ENCODE assay signal across 8 cellular contexts in genomic region chr11:34358666-34359547, GRCh38. TPM values are rescaled to one million over a fixed set of nuclear protein-coding genes. Genes with fewer than 3 reads are reported as not detected.
DNase-seq lines count a peak whose midpoint lies in the region; ATAC-seq and TF ChIP-seq lines count a peak whose summit lies in the region.

No MANE protein-coding gene starts in this region.

- peak overlapping the region in 2 of 3 experiments; percentile 70 to 82 for H3K27ac Mint-ChIP-seq in nephron
- H3K27ac Mint-ChIP-seq in stimulated activated naive CD8-positive, alpha-beta T cell treated with anti-CD3 and anti-CD28 coated beads, Interleukin-15, amount 100 ng/mL, for 72 hours = peak overlapping the region in 1 of 2 donors; percentile 59

- TF ChIP-seq CTCF in GM12873 (IDR thresholded peaks at IDR 0.05; ENCODE audit: insufficient read depth, low read depth, low read length, missing control alignments) = peak; percentile 70
- TF ChIP-seq CTCF in nephron (IDR thresholded peaks at IDR 0.05; ENCODE audit: unreplicated experiment in 3 of 3) = peak; percentile 95 to 98 (median 98)

- no peaks in the 10 kb centered on the region for H3K36me3 Mint-ChIP-seq in nephron (ENCODE audit: low read depth)

- peak; percentile 14 for ATAC-seq in stimulated activated naive CD8-positive, alpha-beta T cell treated with anti-CD3 and anti-CD28 coated beads, Interleukin-15, amount 100 ng/mL, for 72 hours
- no peak for ATAC-seq in HG03280 (IDR thresholded peaks at IDR 0.05; ENCODE audit: unreplicated experiment)

- DNase-seq in LHCN-M2 (ENCODE audit: low read depth) (peak; percentile 81), SHP77 treated with DMSO at 0.1 percent for 48 hours (lab: John Stamatoyannopoulos, UW) (peak; percentile 46), fibroblast of the conjunctiva (ENCODE audit: low read depth) (peak; percentile 64)
- peak; percentile 89 for DNase-seq in activated effector memory CD4-positive, alpha-beta T cell treated with anti-CD3 and anti-CD28 coated beads, Interleukin-2, amount 50 U/mL, for 16 hours
- DNase-seq in stimulated activated naive CD8-positive, alpha-beta T cell treated with anti-CD3 and anti-CD28 coated beads, Interleukin-15, amount 100 ng/mL, for 72 hours = peak; percentile 74 to 76

- H3K9me3 Mint-ChIP-seq in nephron = no peaks in the 10 kb centered on the region
- no peaks in the 10 kb centered on the region for H3K9me3 Mint-ChIP-seq in stimulated activated naive CD8-positive, alpha-beta T cell treated with anti-CD3 and anti-CD28 coated beads, Interleukin-15, amount 100 ng/mL, for 72 hours

- H3K27me3 Mint-ChIP-seq in nephron (ENCODE audit: low read depth) = peaks cover 40% of the 10 kb centered on the region
- peaks cover 55% of the 10 kb centered on the region for H3K27me3 Mint-ChIP-seq in stimulated activated naive CD8-positive, alpha-beta T cell treated with anti-CD3 and anti-CD28 coated beads, Interleukin-15, amount 100 ng/mL, for 72 hours

- H3K4me1 Mint-ChIP-seq in nephron = peaks cover 35% of the 10 kb centered on the region
- peaks cover 44% of the 10 kb centered on the region for H3K4me1 Mint-ChIP-seq in stimulated activated naive CD8-positive, alpha-beta T cell treated with anti-CD3 and anti-CD28 coated beads, Interleukin-15, amount 100 ng/mL, for 72 hours

- peak overlapping the region; percentile 78 to 85 (median 85) for H3K4me3 Mint-ChIP-seq in nephron
- H3K4me3 Mint-ChIP-seq in stimulated activated naive CD8-positive, alpha-beta T cell treated with anti-CD3 and anti-CD28 coated beads, Interleukin-15, amount 100 ng/mL, for 72 hours = peak overlapping the region; percentile 87 to 93

RNA-seq across cellular contexts. Expression of gene ABTB2, which starts 1.1 kb away (rescaled TPM):
- 1.3 and 1.5 TPM in 2 replicates for total RNA-seq in LHCN-M2 (2014; rRNA removed)
- polyA plus RNA-seq in LHCN-M2 (2012) = 4.1 TPM
